Comparison of ENCODE assay signal across 25 cellular contexts in the genomic region with DNA sequence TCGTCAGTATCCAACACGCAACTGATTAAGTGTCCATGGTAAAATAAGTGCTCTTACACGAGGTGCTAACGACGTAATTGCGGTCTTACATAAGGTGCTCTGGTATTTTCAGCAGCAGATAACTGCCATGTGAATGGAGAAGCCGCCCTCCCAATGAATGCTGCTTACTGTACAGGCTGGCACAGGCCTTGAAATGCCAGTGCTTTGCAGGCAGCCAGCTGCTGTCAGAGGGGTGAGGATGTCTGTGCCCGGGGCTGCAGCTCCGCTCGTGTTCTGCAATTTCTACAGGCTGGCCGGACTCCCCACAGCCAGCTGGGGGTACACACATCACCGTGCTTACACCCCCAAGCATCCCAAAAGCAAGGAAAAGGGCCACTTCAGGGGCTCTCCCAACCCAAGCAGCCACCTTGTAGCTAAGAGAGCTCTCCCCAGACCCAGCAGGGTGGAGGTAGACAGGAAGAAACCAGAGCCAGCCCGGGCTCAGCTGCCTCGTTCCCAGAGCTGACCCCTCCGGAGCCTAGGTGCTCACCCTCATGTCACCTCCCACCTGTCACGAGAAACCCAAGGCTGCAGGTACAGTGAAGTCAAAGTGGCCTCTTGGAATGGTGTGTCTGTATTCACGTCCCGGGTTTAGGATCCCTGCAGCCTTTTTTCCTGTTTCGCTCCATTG. TPM values are rescaled to one million over a fixed set of nuclear protein-coding genes. Genes with fewer than 3 reads are reported as not detected.
DNase-seq lines count a peak whose midpoint lies in the region; ATAC-seq and TF ChIP-seq lines count a peak whose summit lies in the region.
"Had no signal": no experiment of that assay in that cellular context is flagged by ENCODE, and none has a peak within 500 bp of the region (broad histone marks: within the 10 kb centered on the region; RNA-seq: fewer than 3 reads in every experiment).

No MANE protein-coding gene starts in this region.

- in situ Hi-C loops in Panc1 (cut with HindIII; ENCODE audit: low pct_unique_long_range_greater_than_20kb, low sequenced_read_pairs): no loop called here

- intact Hi-C loops in right cardiac atrium (cut with DNase I): no loop called here
- intact Hi-C loops in Panc1 (cut with micrococcal nuclease; ENCODE audit: unreplicated experiment): no loop called here

- H3K27ac Mint-ChIP-seq in stimulated activated naive B cell treated with anti-CD40 and anti-IgM and Interleukin-4, amounts not matched to agents 10 μg/mL and 1 μg/mL and 100 μg/mL, for 72 hours: no peak overlapping the region

- H3K27ac ChIP-seq in right cardiac atrium (ENCODE audit: low read length) (no peak overlapping the region), right atrium auricular region (peak overlapping the region in 1 of 2 donors; percentile 39), Panc1 (ENCODE audit: low read length) (no peak overlapping the region), hepatocyte (no peak overlapping the region)
- H3K27ac ChIP-seq: C4-2B, SJCRH30, stomach had no signal

- TF ChIP-seq CTCF in right atrium auricular region (IDR thresholded peaks at IDR 0.05) (no peak), Panc1 (IDR thresholded peaks at IDR 0.05) (no peak), hepatocyte (IDR thresholded peaks at IDR 0.05; ENCODE audit: poor library complexity) (no peak)

- H4K20me1 ChIP-seq in hepatocyte (ENCODE audit: insufficient read depth, poor library complexity, severe bottlenecking): no peaks in the 10 kb centered on the region

- DNase-seq in right cardiac atrium (no peak), right atrium auricular region (ENCODE audit: low spot score) (no peak), Panc1 (ENCODE audit: low read depth, low spot score) (no peak), hepatocyte (ENCODE audit: low spot score) (no peak), ureter (ENCODE audit: low spot score) (no peak)
- no peak for DNase-seq in stimulated activated naive B cell treated with anti-CD40 and anti-IgM and Interleukin-4, amounts not matched to agents 10 μg/mL and 1 μg/mL and 100 μg/mL, for 72 hours
- DNase-seq in activated T-cell treated with anti-CD3 and anti-CD28 coated beads, Interleukin-2, amount 50 U/mL, for 1 hour: no peak
- DNase-seq: activated CD4-positive, CD25-positive, alpha-beta regulatory T cell treated with anti-CD3 and anti-CD28 coated beads, Interleukin-2, amount 50 U/mL, for 72 hours; activated naive CD4-positive, alpha-beta T cell treated with Interleukin-2 at 50 U/mL for 16 hours; activated T-cell treated with anti-CD3 and anti-CD28 coated beads, Interleukin-2, amount 50 U/mL, for 48 hours; caudate nucleus; EL; heart left ventricle; Karpas-422; mesendoderm; NCI-H1930; NCI-H446; PC-3; SJCRH30; stomach; T-helper 1 cell; trophoblast cell had no signal

- BruUV-seq in Panc1 (replicated peaks; lab: Mats Ljungman, UMichigan): no TSS peak

- peaks cover 32 to 52% of the 10 kb centered on the region in 2 donors for H3K27me3 Mint-ChIP-seq in stimulated activated naive B cell treated with anti-CD40 and anti-IgM and Interleukin-4, amounts not matched to agents 10 μg/mL and 1 μg/mL and 100 μg/mL, for 72 hours

- no peaks in the 10 kb centered on the region for H3K9me2 ChIP-seq in hepatocyte (replicated peaks; ENCODE audit: insufficient read depth)

- H3K4me2 ChIP-seq in hepatocyte: no peak overlapping the region

- H3K27me3 ChIP-seq in right cardiac atrium (ENCODE audit: control insufficient read depth, insufficient read depth) (no peaks in the 10 kb centered on the region), right atrium auricular region (no peaks in the 10 kb centered on the region), Panc1 (ENCODE audit: control insufficient read depth, insufficient read depth, low read length) (no peaks in the 10 kb centered on the region), hepatocyte (no peaks in the 10 kb centered on the region)

- ATAC-seq in right cardiac atrium (peak; percentile 47 to 72), Panc1 (0 out of 2 replicates have a peak, but pooled peaks have one; percentile 38), esophagus mucosa (peak; percentile 68)
- ATAC-seq in stimulated activated naive B cell treated with anti-CD40 and anti-IgM and Interleukin-4, amounts not matched to agents 10 μg/mL and 1 μg/mL and 100 μg/mL, for 72 hours (replicated peaks): peak; percentile 33 to 42
- ATAC-seq: PC-3 had no signal

- H3K4me1 Mint-ChIP-seq in stimulated activated naive B cell treated with anti-CD40 and anti-IgM and Interleukin-4, amounts not matched to agents 10 μg/mL and 1 μg/mL and 100 μg/mL, for 72 hours: peaks cover 8 to 14% of the 10 kb centered on the region in 2 donors

- no peaks in the 10 kb centered on the region for H3K9me3 ChIP-seq in right cardiac atrium (ENCODE audit: control insufficient read depth, low read length)
- no peaks in the 10 kb centered on the region for H3K9me3 ChIP-seq in right atrium auricular region
- no peaks in the 10 kb centered on the region for H3K9me3 ChIP-seq in Panc1 (ENCODE audit: control insufficient read depth, insufficient read depth, low read depth, low read length)
- H3K9me3 ChIP-seq in hepatocyte (ENCODE audit: low read depth): no peaks in the 10 kb centered on the region
- H3K9me3 ChIP-seq: HAP-1, heart left ventricle, SJCRH30, stomach had no signal

- POLR2A ChIA-PET in Panc1 (lab: Charles Lee): no interaction called here

- H3K36me3 Mint-ChIP-seq in stimulated activated naive B cell treated with anti-CD40 and anti-IgM and Interleukin-4, amounts not matched to agents 10 μg/mL and 1 μg/mL and 100 μg/mL, for 72 hours: peaks cover 3% of the 10 kb centered on the region in 2 donors

- H3K4me1 ChIP-seq in right cardiac atrium (ENCODE audit: control insufficient read depth, insufficient read depth, low read length) (peaks cover 4% of the 10 kb centered on the region), right atrium auricular region (peaks cover 0 to 2% of the 10 kb centered on the region in 2 donors), Panc1 (ENCODE audit: control insufficient read depth, insufficient read depth, low read length) (no peaks in the 10 kb centered on the region), hepatocyte (ENCODE audit: insufficient read depth) (peaks cover 27% of the 10 kb centered on the region)

- H3K36me3 ChIP-seq in right atrium auricular region (no peaks in the 10 kb centered on the region), Panc1 (ENCODE audit: control insufficient read depth, insufficient read depth, low read length) (no peaks in the 10 kb centered on the region), hepatocyte (replicated peaks; ENCODE audit: insufficient read depth, low read depth) (no peaks in the 10 kb centered on the region)
- H3K36me3 ChIP-seq: HAP-1, heart left ventricle, SJCRH30, stomach had no signal

- H3K9me3 Mint-ChIP-seq in stimulated activated naive B cell treated with anti-CD40 and anti-IgM and Interleukin-4, amounts not matched to agents 10 μg/mL and 1 μg/mL and 100 μg/mL, for 72 hours: peaks cover 3% of the 10 kb centered on the region in 2 donors

- no peak overlapping the region for H2AFZ ChIP-seq in hepatocyte

- CTCF ChIA-PET in Panc1 (lab: Charles Lee): no interaction called here

- no peaks in the 10 kb centered on the region for H3K79me2 ChIP-seq in hepatocyte

- H3K4me3 ChIP-seq in right cardiac atrium (ENCODE audit: low read length) (no peak overlapping the region), right atrium auricular region (no peak overlapping the region), Panc1 (ENCODE audit: low read depth in 2 of 2, low read length in 2 of 2) (no peak overlapping the region), hepatocyte (no peak overlapping the region)
- H3K4me3 ChIP-seq: HAP-1, heart left ventricle, SJCRH30, stomach had no signal

- 69% methylated on average over 19 of the region's 19 CpGs for WGBS in right cardiac atrium
- WGBS in hepatocyte (ENCODE audit: low lambda C conversion rate, missing lambda C conversion rate): 93% methylated on average over 19 of the region's 19 CpGs

- no peak overlapping the region for H3K4me3 Mint-ChIP-seq in stimulated activated naive B cell treated with anti-CD40 and anti-IgM and Interleukin-4, amounts not matched to agents 10 μg/mL and 1 μg/mL and 100 μg/mL, for 72 hours

RNA-seq across cellular contexts. Expression of a gene that starts 27.1 kb away (rescaled TPM):
- 10 to 100 TPM in 2 of 4 donors, 1 to 10 TPM in 2; 4.7 to 11.5 (median 10.2) TPM for total RNA-seq in right cardiac atrium
- 6.7 TPM for polyA plus RNA-seq in right cardiac atrium
- 10 to 100 TPM in 1 of 2 donors, 1 to 10 TPM in 1; 7.2 to 13.1 TPM for total RNA-seq in right atrium auricular region
- 2.2 TPM for total RNA-seq in Panc1 (2021; ENCODE audit: unreplicated experiment)
- 2.9 TPM for polyA plus RNA-seq in Panc1 (2012; ENCODE audit: insufficient read length)
- 10.0 TPM for total RNA-seq in esophagus mucosa
- total RNA-seq in hepatocyte: 7.0 and 10.2 TPM in 2 replicates
- polyA plus RNA-seq in hepatocyte: 7.6 and 12.0 TPM in 2 replicates
- total RNA-seq in ureter: 45.6 TPM
